In genomic region chr3:45870099-45870498, GRCh38 we compare ENCODE assay signal across 14 cellular contexts. TPM values are rescaled to one million over a fixed set of nuclear protein-coding genes. Genes with fewer than 3 reads are reported as not detected.
DNase-seq lines count a peak whose midpoint lies in the region; FAIRE-seq lines count a peak whose summit lies in the region.
"Had no signal": no experiment of that assay in that cellular context is flagged by ENCODE, and none has a peak within 500 bp of the region (broad histone marks: within the 10 kb centered on the region; RNA-seq: fewer than 3 reads in every experiment).

No MANE protein-coding gene starts in this region.

- H3K4me3 ChIP-seq in CD8-positive, alpha-beta memory T cell (ENCODE audit: low read length): peak overlapping the region; percentile 14
- H3K4me3 ChIP-seq: gastrocnemius medialis, right atrium auricular region had no signal

- H3K27me3 Mint-ChIP-seq in CD8-positive, alpha-beta memory T cell: peaks cover 8 to 19% of the 10 kb centered on the region in 2 donors
- peaks cover 77% of the 10 kb centered on the region for H3K27me3 Mint-ChIP-seq in activated naive CD8-positive, alpha-beta T cell treated with anti-CD3 and anti-CD28 coated beads for 36 hours

- peak; percentile 57 to 91 (median 88) for DNase-seq in CD8-positive, alpha-beta memory T cell
- peak; percentile 68 for DNase-seq in activated CD4-positive, alpha-beta T cell treated with anti-CD3 and anti-CD28 coated beads, Interleukin-2, amount 50 U/mL, for 1 hour
- peak; percentile 42 for DNase-seq in activated naive CD8-positive, alpha-beta T cell treated with anti-CD3 and anti-CD28 coated beads for 36 hours
- DNase-seq in stimulated activated CD4-positive, alpha-beta T cell treated with anti-CD3 and anti-CD28 coated beads, TNF-alpha, amount 100 ng/mL, for 4 hours (ENCODE audit: low read depth in 3 of 3): peak; percentile 8 to 33 (median 15)
- DNase-seq in frontal cortex (ENCODE audit: low spot score in 2 of 2): no peak
- no peak for DNase-seq in DMS153 (lab: John Stamatoyannopoulos, UW)
- DNase-seq in SHP77 treated with DMSO at 0.1 percent for 48 hours (lab: John Stamatoyannopoulos, UW): no peak
- DNase-seq in islet precursor cell: no peak
- DNase-seq: caudate nucleus, gastrocnemius medialis, mesenchymal stem cell had no signal

- H3K9me3 Mint-ChIP-seq in CD8-positive, alpha-beta memory T cell: peaks cover 0 to 6% (median 4%) of the 10 kb centered on the region in 5 donors
- peaks cover 6% of the 10 kb centered on the region for H3K9me3 Mint-ChIP-seq in activated naive CD8-positive, alpha-beta T cell treated with anti-CD3 and anti-CD28 coated beads for 36 hours

- H3K4me1 Mint-ChIP-seq in CD8-positive, alpha-beta memory T cell: peaks cover 39 to 83% (median 58%) of the 10 kb centered on the region in 3 donors
- peaks cover 45% of the 10 kb centered on the region for H3K4me1 Mint-ChIP-seq in activated naive CD8-positive, alpha-beta T cell treated with anti-CD3 and anti-CD28 coated beads for 36 hours

- POLR2A ChIA-PET in CD8-positive, alpha-beta memory T cell (lab: Charles Lee): interaction anchor here (0.7 to 1.1 kb wide), 2 partner anchors 11 to 38 kb away, joined by 3 to 5 read pairs; no protein-coding TSS in a partner anchor

- peaks cover 0 to 6% (median 0%) of the 10 kb centered on the region in 3 donors for H3K36me3 Mint-ChIP-seq in CD8-positive, alpha-beta memory T cell
- peaks cover 6% of the 10 kb centered on the region for H3K36me3 Mint-ChIP-seq in activated naive CD8-positive, alpha-beta T cell treated with anti-CD3 and anti-CD28 coated beads for 36 hours

- CTCF ChIA-PET in CD8-positive, alpha-beta memory T cell (lab: Charles Lee): no interaction called here

- FAIRE-seq in frontal cortex (lab: Jason Lieb, UNC): no peak

- no peaks in the 10 kb centered on the region for H3K36me3 ChIP-seq in CD8-positive, alpha-beta memory T cell (ENCODE audit: insufficient read depth, low read length)
- H3K36me3 ChIP-seq: gastrocnemius medialis, right atrium auricular region had no signal

- no peaks in the 10 kb centered on the region for H3K9me3 ChIP-seq in CD8-positive, alpha-beta memory T cell (ENCODE audit: low read length)
- H3K9me3 ChIP-seq: gastrocnemius medialis, right atrium auricular region had no signal

- H3K4me1 ChIP-seq in CD8-positive, alpha-beta memory T cell (ENCODE audit: insufficient read depth, low read length): peaks cover 35% of the 10 kb centered on the region
- H3K4me1 ChIP-seq: gastrocnemius medialis, right atrium auricular region had no signal

- H3K4me3 Mint-ChIP-seq in CD8-positive, alpha-beta memory T cell: peak overlapping the region; percentile 9 to 54 (median 45)
- no peak overlapping the region for H3K4me3 Mint-ChIP-seq in activated naive CD8-positive, alpha-beta T cell treated with anti-CD3 and anti-CD28 coated beads for 36 hours

- peak overlapping the region in 7 of 8 donors; percentile 41 to 86 (median 61) for H3K27ac Mint-ChIP-seq in CD8-positive, alpha-beta memory T cell
- no peak overlapping the region for H3K27ac Mint-ChIP-seq in activated naive CD8-positive, alpha-beta T cell treated with anti-CD3 and anti-CD28 coated beads for 36 hours

- no peak overlapping the region for H3K27ac ChIP-seq in CD8-positive, alpha-beta memory T cell (ENCODE audit: low read depth, low read length)
- H3K27ac ChIP-seq: gastrocnemius medialis, right atrium auricular region had no signal

- H3K27me3 ChIP-seq in CD8-positive, alpha-beta memory T cell (ENCODE audit: insufficient read depth, low read length, poor library complexity, severe bottlenecking): peaks cover 3% of the 10 kb centered on the region
- H3K27me3 ChIP-seq: gastrocnemius medialis, right atrium auricular region had no signal

RNA-seq across cellular contexts. Expression of gene CCR9, which starts 16.2 kb away (rescaled TPM):
- total RNA-seq in CD8-positive, alpha-beta memory T cell: 1 to 10 TPM; 7.3 to 8.3 TPM
- polyA plus RNA-seq in CD8-positive, alpha-beta memory T cell: 1.4 TPM
- not detected for total RNA-seq in activated naive CD8-positive, alpha-beta T cell treated with anti-CD3 and anti-CD28 coated beads for 36 hours
- 0.41 TPM for total RNA-seq in frontal cortex
- total RNA-seq: NCI-H460; right atrium auricular region; T-helper 1 cell treated with Interleukin-12 subunit alpha and Interleukin-12 subunit beta and Interleukin-4 antibody, amounts not matched to agents 30 ng/mL and 1 ng/mL, for 36 hours had no signal

RNA-seq across cellular contexts. Expression of gene LZTFL1, which starts 28.2 kb away (rescaled TPM):
- 10 to 100 TPM in 1 of 2 experiments, 1 to 10 TPM in 1; 9.0 to 11.4 TPM for total RNA-seq in CD8-positive, alpha-beta memory T cell
- 8.9 TPM for polyA plus RNA-seq in CD8-positive, alpha-beta memory T cell
- total RNA-seq in activated naive CD8-positive, alpha-beta T cell treated with anti-CD3 and anti-CD28 coated beads for 36 hours: 1 to 10 TPM; 4.7 to 7.5 TPM
- total RNA-seq in frontal cortex: 24.5 TPM

Comparison
In these comparisons a context has a peak if more than half of its experiments do, and no peak if none do; other contexts are left out.
1. DNase-seq: peak in CD8-positive, alpha-beta memory T cell (5 of 5), activated CD4-positive, alpha-beta T cell treated with anti-CD3 and anti-CD28 coated beads, Interleukin-2, amount 50 U/mL, for 1 hour (single experiment), activated naive CD8-positive, alpha-beta T cell treated with anti-CD3 and anti-CD28 coated beads for 36 hours (single experiment) and stimulated activated CD4-positive, alpha-beta T cell treated with anti-CD3 and anti-CD28 coated beads, TNF-alpha, amount 100 ng/mL, for 4 hours (3 of 3); none in frontal cortex (0 of 2), DMS153 (single experiment), SHP77 treated with DMSO at 0.1 percent for 48 hours (single experiment) and islet precursor cell (single experiment).